In genomic region chr1:100927276-100927675, GRCh38 we compare ENCODE assay signal across 1 cellular context.
TF ChIP-seq lines count a peak whose summit lies in the region.

No MANE protein-coding gene starts in this region.

TF ChIP-seq in HepG2, 621 proteins besides CTCF, POLR2A, EP300 and RAD21 (continued from another document):
- TF ChIP-seq ZBED4 (CRISPR knock-in tag; IDR thresholded peaks at IDR 0.05; ENCODE audit: borderline replicate concordance) (no peak), MEF2D (CRISPR knock-in tag; IDR thresholded peaks at IDR 0.05) (no peak), HOXA3 (CRISPR knock-in tag; IDR thresholded peaks at IDR 0.05) (no peak), HNF4G (IDR thresholded peaks at IDR 0.05; ENCODE audit: borderline replicate concordance, low read depth, low read length) (no peak), HNF4G (CRISPR knock-in tag; IDR thresholded peaks at IDR 0.05; ENCODE audit: borderline replicate concordance, low read depth) (no peak), ZNF577 (CRISPR knock-in tag; IDR thresholded peaks at IDR 0.05; ENCODE audit: borderline replicate concordance, low read depth) (no peak), SIN3A (IDR thresholded peaks at IDR 0.05; ENCODE audit: borderline replicate concordance, low read depth, low read length) (no peak), AFF4 (CRISPR knock-in tag; IDR thresholded peaks at IDR 0.05) (no peak), PRDM15 (CRISPR knock-in tag; IDR thresholded peaks at IDR 0.05) (no peak), NKX3-1 (CRISPR knock-in tag; IDR thresholded peaks at IDR 0.05) (no peak), ZNF780A (CRISPR knock-in tag; IDR thresholded peaks at IDR 0.05) (no peak), POLR2AphosphoS2 (IDR thresholded peaks at IDR 0.05; ENCODE audit: low read depth, low read length) (no peak)
